11 cellular contexts compared by ENCODE assay signal in the genomic region with DNA sequence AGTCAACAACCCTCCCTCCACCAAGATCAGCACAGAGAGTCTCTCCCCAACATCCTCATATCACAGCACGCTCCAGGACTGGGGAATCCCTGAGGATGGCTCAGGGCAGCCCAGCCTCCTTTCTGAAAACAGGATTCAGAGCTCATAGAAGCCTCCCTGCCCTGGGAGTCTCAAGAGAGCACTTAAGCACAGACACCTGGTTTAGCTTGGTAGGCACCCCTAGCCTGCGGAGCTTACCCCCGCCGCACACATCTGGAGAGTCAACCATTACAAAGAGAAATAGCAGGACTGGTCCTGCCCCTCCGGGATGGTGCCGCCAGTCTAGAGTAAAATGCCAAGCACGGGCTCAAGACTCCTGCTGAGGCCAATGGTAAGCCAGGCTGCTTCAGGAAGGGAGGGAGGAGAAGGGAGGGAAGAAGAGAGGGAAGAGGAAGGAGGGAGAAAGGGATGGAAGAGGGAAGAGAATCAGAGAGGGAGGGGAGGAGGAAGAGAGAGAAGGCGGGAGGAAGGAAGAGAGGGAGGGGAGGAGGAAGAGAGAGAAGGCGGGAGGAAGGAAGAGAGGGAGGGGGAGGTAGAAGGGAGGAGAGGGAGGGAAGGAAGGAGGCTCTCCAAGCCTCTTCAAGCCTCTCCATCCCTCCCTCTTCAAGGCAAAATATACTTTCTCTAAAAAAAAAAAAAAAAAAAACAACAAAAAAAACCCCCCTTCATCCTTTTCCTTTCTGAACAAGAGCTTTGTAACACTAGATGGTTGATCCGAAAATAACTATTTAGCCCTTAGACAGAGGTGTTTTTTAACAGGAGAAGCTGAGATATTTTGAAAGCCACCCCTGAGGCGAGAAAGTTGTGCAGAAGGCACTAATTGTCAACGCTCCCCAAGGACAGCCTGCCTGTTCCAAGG.
DNase-seq lines count a peak whose midpoint lies in the region; ATAC-seq, FAIRE-seq and TF ChIP-seq lines count a peak whose summit lies in the region.
"Had no signal": no experiment of that assay in that cellular context is flagged by ENCODE, and none has a peak within 500 bp of the region (broad histone marks: within the 10 kb centered on the region; RNA-seq: fewer than 3 reads in every experiment).

No MANE protein-coding gene starts in this region.

- H3K27ac Mint-ChIP-seq in endodermal cell (no peak overlapping the region), nephron (peak overlapping the region; percentile 20 to 42 (median 37))

- DNase-seq in NCI-H187 treated with DMSO at 0.1 percent for 48 hours (lab: John Stamatoyannopoulos, UW) (peak; percentile 48), endodermal cell (peak; percentile 67), urothelium cell line (ENCODE audit: low spot score) (no peak), NCI-H446 treated with DMSO at 0.1 percent for 48 hours (lab: John Stamatoyannopoulos, UW) (no peak), COLO668 (lab: John Stamatoyannopoulos, UW; ENCODE audit: unreplicated experiment) (no peak)
- DNase-seq: activated CD4-positive, alpha-beta T cell treated with anti-CD3 and anti-CD28 coated beads for 4 hours; NK-92 treated with Interleukin-12 subunit alpha and Interleukin-12 subunit beta, amount 100 ng/mL, for 24 hours had no signal

- H3K36me3 Mint-ChIP-seq in endodermal cell (ENCODE audit: low read depth): no peaks in the 10 kb centered on the region
- no peaks in the 10 kb centered on the region for H3K36me3 Mint-ChIP-seq in nephron (ENCODE audit: low read depth)

- FAIRE-seq in urothelium cell line (lab: Jason Lieb, UNC): no peak
- FAIRE-seq: D721Med had no signal

- peak overlapping the region; percentile 32; the same call in 1 of the 2 replicates for H3K4me2 ChIP-seq in BLaER1

- ATAC-seq in HG02759 (IDR thresholded peaks at IDR 0.05; ENCODE audit: unreplicated experiment): no peak

- H3K27me3 ChIP-seq in BLaER1 (peaks cover 5% of the 10 kb centered on the region; the same call in 1 of the 2 replicates), endodermal cell (ENCODE audit: control insufficient read depth, insufficient read depth, low read length, poor library complexity, severe bottlenecking) (peaks cover 27% of the 10 kb centered on the region)

- no peaks in the 10 kb centered on the region for H3K36me3 ChIP-seq in BLaER1
- H3K36me3 ChIP-seq in endodermal cell (ENCODE audit: control insufficient read depth, insufficient read depth, low read length): no peaks in the 10 kb centered on the region

- H3K27me3 Mint-ChIP-seq in endodermal cell (ENCODE audit: insufficient read depth) (peaks cover 41% of the 10 kb centered on the region), nephron (ENCODE audit: low read depth) (peaks cover 81% of the 10 kb centered on the region)

- H3K9me3 Mint-ChIP-seq in endodermal cell: peaks cover 3% of the 10 kb centered on the region
- H3K9me3 Mint-ChIP-seq in nephron: peaks cover 11% of the 10 kb centered on the region

- H3K4me3 ChIP-seq in BLaER1 (no peak overlapping the region), endodermal cell (ENCODE audit: low read length) (peak overlapping the region; percentile 70)

- TF ChIP-seq CTCF in endodermal cell (conservative IDR thresholded peaks at IDR 0.05) (no peak), nephron (IDR thresholded peaks at IDR 0.05; ENCODE audit: unreplicated experiment in 3 of 3) (no peak)

- H3K4me3 Mint-ChIP-seq in endodermal cell: peak overlapping the region; percentile 36
- peak overlapping the region; percentile 45 to 66 (median 58) for H3K4me3 Mint-ChIP-seq in nephron

- 36 to 49% methylated on average over 6 to 11 of the region's 12 CpGs for WGBS in endodermal cell (ENCODE audit: insufficient coverage in 1 of 2, insufficient read length in 1 of 2), 2 experiments

- H3K4me1 ChIP-seq in BLaER1: peaks cover 13% of the 10 kb centered on the region
- H3K4me1 ChIP-seq in endodermal cell (ENCODE audit: control insufficient read depth, insufficient read depth, low read length): peaks cover 3% of the 10 kb centered on the region

- no peaks in the 10 kb centered on the region for H3K9me3 ChIP-seq in BLaER1
- H3K9me3 ChIP-seq in endodermal cell (ENCODE audit: control insufficient read depth, low read length): no peaks in the 10 kb centered on the region

- no peaks in the 10 kb centered on the region for H4K20me1 ChIP-seq in BLaER1

- H3K4me1 Mint-ChIP-seq in endodermal cell (peaks cover 20% of the 10 kb centered on the region), nephron (peaks cover 24% of the 10 kb centered on the region)

- no peak overlapping the region for H3K9ac ChIP-seq in BLaER1
- no peak overlapping the region for H3K9ac ChIP-seq in endodermal cell (ENCODE audit: extremely low read depth, low read length, poor library complexity, severe bottlenecking)

- H3K27ac ChIP-seq in BLaER1 (no peak overlapping the region), endodermal cell (ENCODE audit: low read depth, low read length) (no peak overlapping the region)

Comparison
In these comparisons a context has a peak if more than half of its experiments do, and no peak if none do; other contexts are left out.
1. DNase-seq: peak in NCI-H187 treated with DMSO at 0.1 percent for 48 hours (single experiment) and endodermal cell (single experiment); none in urothelium cell line (single experiment), NCI-H446 treated with DMSO at 0.1 percent for 48 hours (single experiment) and COLO668 (single experiment).